In the genomic region with DNA sequence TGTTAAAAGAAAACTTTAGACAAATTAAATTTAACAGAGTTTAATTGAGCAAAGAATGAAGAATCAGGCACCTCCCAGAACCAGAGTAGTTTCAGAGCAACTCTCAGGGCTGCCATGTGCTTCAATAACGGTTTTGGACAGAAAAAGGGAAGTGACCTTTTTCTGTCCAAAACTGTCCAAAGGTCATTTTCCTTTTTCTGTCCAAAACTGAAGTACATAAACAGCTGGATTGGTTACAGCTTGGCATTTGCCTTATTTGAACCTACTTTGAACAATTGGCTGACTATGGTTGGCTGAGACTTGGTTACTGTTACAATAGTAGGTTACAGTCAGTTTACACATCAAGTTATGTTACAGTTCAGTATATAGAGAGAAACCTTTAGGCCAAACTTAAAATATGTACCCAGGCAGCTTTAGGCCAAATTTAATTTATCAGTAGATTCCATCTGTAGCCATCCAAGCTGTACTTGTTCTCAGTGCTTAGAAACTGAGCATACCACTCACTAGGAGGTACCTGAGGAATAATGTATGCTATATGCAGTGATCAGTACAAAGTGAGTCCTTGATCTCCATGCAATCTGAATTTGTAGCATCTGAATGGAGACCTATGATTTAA, we compare ENCODE assay signal across 19 cellular contexts. TPM values are rescaled to one million over a fixed set of nuclear protein-coding genes. Genes with fewer than 3 reads are reported as not detected.
DNase-seq lines count a peak whose midpoint lies in the region; ATAC-seq and TF ChIP-seq lines count a peak whose summit lies in the region.
"Had no signal": no experiment of that assay in that cellular context is flagged by ENCODE, and none has a peak within 500 bp of the region (broad histone marks: within the 10 kb centered on the region; RNA-seq: fewer than 3 reads in every experiment).

No MANE protein-coding gene starts in this region.

- no peaks in the 10 kb centered on the region for H3K9me3 Mint-ChIP-seq in activated naive CD8-positive, alpha-beta T cell treated with anti-CD3 and anti-CD28 coated beads for 36 hours
- H3K9me3 Mint-ChIP-seq in HFFc6, result no peaks in the 10 kb centered on the region
- H3K9me3 Mint-ChIP-seq: CD8-positive, alpha-beta memory T cell; stimulated activated naive CD8-positive, alpha-beta T cell treated with anti-CD3 and anti-CD28 coated beads, Interleukin-15, amount 100 ng/mL, for 72 hours had no signal

- TF ChIP-seq CTCF in transverse colon (IDR thresholded peaks at IDR 0.05) (no peak), HFFc6 (IDR thresholded peaks at IDR 0.05) (no peak)

- intact Hi-C loops in transverse colon (cut with DNase I; ENCODE audit: low total_unique reads), result no loop called here

- no peak overlapping the region for H3K4me3 ChIP-seq in transverse colon
- H3K4me3 ChIP-seq: A549, cardiac muscle cell had no signal

- no peaks in the 10 kb centered on the region for H3K27me3 ChIP-seq in transverse colon
- H3K27me3 ChIP-seq: cardiac muscle cell had no signal

- in situ Hi-C loops in transverse colon (cut with MboI; ENCODE audit: low pct_ligation_motif_present in 1 of 4, low pct_unique_long_range_greater_than_20kb in 1 of 4, low sequenced_read_pairs in 3 of 4), result no loop called here

- no peak for TF ChIP-seq EP300 in transverse colon (IDR thresholded peaks at IDR 0.05; ENCODE audit: low read depth)

- no peaks in the 10 kb centered on the region for H3K9me3 ChIP-seq in transverse colon
- H3K9me3 ChIP-seq: A549 had no signal

- H3K27ac Mint-ChIP-seq in activated naive CD8-positive, alpha-beta T cell treated with anti-CD3 and anti-CD28 coated beads for 36 hours, result no peak overlapping the region
- no peak overlapping the region for H3K27ac Mint-ChIP-seq in HFFc6
- H3K27ac Mint-ChIP-seq: activated naive CD8-positive, alpha-beta T cell; CD8-positive, alpha-beta memory T cell; stimulated activated naive CD8-positive, alpha-beta T cell treated with anti-CD3 and anti-CD28 coated beads, Interleukin-15, amount 100 ng/mL, for 72 hours had no signal

- peaks cover 21% of the 10 kb centered on the region for H3K36me3 Mint-ChIP-seq in activated naive CD8-positive, alpha-beta T cell treated with anti-CD3 and anti-CD28 coated beads for 36 hours
- peaks cover 7% of the 10 kb centered on the region; the same call in 1 of the 2 replicates for H3K36me3 Mint-ChIP-seq in HFFc6 (ENCODE audit: low read depth)

- ATAC-seq in GM19025 (IDR thresholded peaks at IDR 0.05; ENCODE audit: low read depth, unreplicated experiment) (peak; percentile 76), HG02678 (IDR thresholded peaks at IDR 0.05; ENCODE audit: unreplicated experiment) (peak; percentile 57), GM21423 (IDR thresholded peaks at IDR 0.05; ENCODE audit: unreplicated experiment) (no peak)
- ATAC-seq: A549; stimulated activated naive CD8-positive, alpha-beta T cell treated with anti-CD3 and anti-CD28 coated beads, Interleukin-15, amount 100 ng/mL, for 72 hours had no signal

- H3K4me3 Mint-ChIP-seq in activated naive CD8-positive, alpha-beta T cell treated with anti-CD3 and anti-CD28 coated beads for 36 hours, result no peak overlapping the region
- no peak overlapping the region for H3K4me3 Mint-ChIP-seq in HFFc6
- H3K4me3 Mint-ChIP-seq: activated naive CD8-positive, alpha-beta T cell; CD8-positive, alpha-beta memory T cell; stimulated activated naive CD8-positive, alpha-beta T cell treated with anti-CD3 and anti-CD28 coated beads, Interleukin-15, amount 100 ng/mL, for 72 hours had no signal

- no peak overlapping the region for H3K27ac ChIP-seq in transverse colon
- H3K27ac ChIP-seq: A549, cardiac muscle cell had no signal

- H3K27me3 Mint-ChIP-seq in activated naive CD8-positive, alpha-beta T cell treated with anti-CD3 and anti-CD28 coated beads for 36 hours, result no peaks in the 10 kb centered on the region
- no peaks in the 10 kb centered on the region for H3K27me3 Mint-ChIP-seq in HFFc6 (ENCODE audit: insufficient read depth)
- H3K27me3 Mint-ChIP-seq: activated naive CD8-positive, alpha-beta T cell; CD8-positive, alpha-beta memory T cell; stimulated activated naive CD8-positive, alpha-beta T cell treated with anti-CD3 and anti-CD28 coated beads, Interleukin-15, amount 100 ng/mL, for 72 hours had no signal

- DNase-seq in CD1c-positive myeloid dendritic cell (ENCODE audit: extremely low spot score) (peak; percentile 29), MV-4-11 (lab: John Stamatoyannopoulos, UW) (peak; percentile 84), transverse colon (no peak), HFFc6 (no peak)
- DNase-seq in activated naive CD8-positive, alpha-beta T cell treated with anti-CD3 and anti-CD28 coated beads for 36 hours, result no peak
- DNase-seq: CD8-positive, alpha-beta memory T cell; effector memory CD4-positive, alpha-beta T cell; EL; mesenchymal stem cell; NCI-H1436; NCI-H446 treated with DMSO at 0.1 percent for 48 hours; stimulated activated naive CD8-positive, alpha-beta T cell treated with anti-CD3 and anti-CD28 coated beads, Interleukin-15, amount 100 ng/mL, for 72 hours; SW 1271 had no signal

- no peaks in the 10 kb centered on the region for H3K36me3 ChIP-seq in transverse colon
- H3K36me3 ChIP-seq: cardiac muscle cell had no signal

- TF ChIP-seq POLR2A in transverse colon (IDR thresholded peaks at IDR 0.05), result no peak

- 50 to 71% methylated on average over 1 of the region's 1 CpG for WGBS in transverse colon (ENCODE audit: low coverage in 1 of 2), 2 donors

- H3K4me1 Mint-ChIP-seq in activated naive CD8-positive, alpha-beta T cell treated with anti-CD3 and anti-CD28 coated beads for 36 hours, result peaks cover 3% of the 10 kb centered on the region
- no peaks in the 10 kb centered on the region for H3K4me1 Mint-ChIP-seq in HFFc6 (ENCODE audit: low read depth)
- H3K4me1 Mint-ChIP-seq: stimulated activated naive CD8-positive, alpha-beta T cell treated with anti-CD3 and anti-CD28 coated beads, Interleukin-15, amount 100 ng/mL, for 72 hours had no signal

- H3K4me1 ChIP-seq in transverse colon, result no peaks in the 10 kb centered on the region
- H3K4me1 ChIP-seq: A549 had no signal

RNA-seq across cellular contexts. Expression of gene C9orf85, which starts 44.0 kb away (rescaled TPM):
- 10 to 100 TPM in 2 of 4 donors, 1 to 10 TPM in 2; 3.0 to 14.9 (median 9.8) TPM for total RNA-seq in transverse colon
- total RNA-seq in activated naive CD8-positive, alpha-beta T cell treated with anti-CD3 and anti-CD28 coated beads for 36 hours, result 10 to 100 TPM; 13.1 to 13.2 TPM
- total RNA-seq in HFFc6 (2021; fragmentation: NEBNext Ultra II Directional; extraction: Animal tissue kit (Norgen Biotek cat#: 25700)), result 10 to 100 TPM; 14.1 to 17.9 (median 15.2) TPM

RNA-seq across cellular contexts. Expression of gene ABHD17B, which starts 44.4 kb away (rescaled TPM):
- total RNA-seq in transverse colon, result 10 to 100 TPM in 3 of 4 donors, 1 to 10 TPM in 1; 4.6 to 37.0 (median 21.5) TPM
- 10 to 100 TPM; 14.8 to 15.5 TPM for total RNA-seq in activated naive CD8-positive, alpha-beta T cell treated with anti-CD3 and anti-CD28 coated beads for 36 hours
- total RNA-seq in HFFc6 (2021; fragmentation: NEBNext Ultra II Directional; extraction: Animal tissue kit (Norgen Biotek cat#: 25700)), result 10 to 100 TPM; 13.6 to 17.9 (median 15.5) TPM

Comparison
In these comparisons a context has a peak if more than half of its experiments do, and no peak if none do; other contexts are left out.
1. DNase-seq: peak in CD1c-positive myeloid dendritic cell (single experiment) and MV-4-11 (single experiment); none in transverse colon (single experiment), activated naive CD8-positive, alpha-beta T cell treated with anti-CD3 and anti-CD28 coated beads for 36 hours (single experiment) and HFFc6 (single experiment).